Comparison of ENCODE assay signal across 1 cellular context in the genomic region with DNA sequence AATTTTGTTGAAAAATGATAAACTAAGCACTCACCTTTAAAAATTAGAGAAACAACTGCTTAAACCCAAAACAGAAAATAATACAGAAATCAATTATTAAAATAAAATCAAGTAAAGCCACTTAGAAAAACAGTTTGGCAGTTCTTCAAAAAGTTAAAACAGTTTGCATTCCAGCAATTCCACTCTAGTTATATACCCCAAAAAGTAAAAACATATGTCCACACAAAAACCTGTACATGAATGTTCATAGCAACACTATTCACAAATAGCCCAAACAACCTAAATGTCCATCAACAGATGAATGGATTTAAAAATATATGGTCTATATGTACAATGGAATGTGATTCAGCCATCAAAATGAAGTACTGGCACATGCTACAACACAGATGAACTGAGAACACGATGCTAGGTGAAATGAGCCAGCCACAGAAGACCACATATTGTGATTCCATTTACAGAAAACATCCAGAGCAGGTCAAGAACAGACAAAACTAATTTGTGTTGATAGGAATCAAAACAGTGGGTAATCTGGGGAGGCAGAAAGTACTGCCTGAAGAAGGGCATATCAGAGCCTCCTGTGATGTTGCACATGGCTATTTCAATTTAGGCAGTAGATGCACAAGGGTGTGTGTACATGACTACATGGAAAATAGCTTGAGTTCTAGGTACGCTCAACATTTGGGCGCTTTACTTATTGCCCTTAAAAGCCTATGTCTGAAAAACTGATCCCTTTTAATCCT.
TF ChIP-seq lines count a peak whose summit lies in the region.

No MANE protein-coding gene starts in this region.

TF ChIP-seq in IMR-90, 13 proteins besides CTCF, POLR2A, EP300 and RAD21:
- TF ChIP-seq BHLHE40 (IDR thresholded peaks at IDR 0.05; ENCODE audit: low read depth, low read length) (no peak), CEBPB (IDR thresholded peaks at IDR 0.05; ENCODE audit: low read depth, low read length) (no peak), MXI1 (IDR thresholded peaks at IDR 0.05; ENCODE audit: borderline replicate concordance, low read depth, low read length) (no peak), RCOR1 (IDR thresholded peaks at IDR 0.05; ENCODE audit: insufficient replicate concordance, low read length) (no peak), SMC3 (IDR thresholded peaks at IDR 0.05; ENCODE audit: low read depth, low read length) (no peak), CHD1 (IDR thresholded peaks at IDR 0.05; ENCODE audit: low read depth, low read length) (no peak), MAFK (IDR thresholded peaks at IDR 0.05; ENCODE audit: low read depth, low read length) (no peak), NFE2L2 (IDR thresholded peaks at IDR 0.05; ENCODE audit: low read depth, low read length) (no peak), RFX5 (IDR thresholded peaks at IDR 0.05; ENCODE audit: low read depth, low read length) (no peak), FOS (IDR thresholded peaks at IDR 0.05; ENCODE audit: low read depth, low read length) (no peak)
- TF ChIP-seq, protein P1, sequence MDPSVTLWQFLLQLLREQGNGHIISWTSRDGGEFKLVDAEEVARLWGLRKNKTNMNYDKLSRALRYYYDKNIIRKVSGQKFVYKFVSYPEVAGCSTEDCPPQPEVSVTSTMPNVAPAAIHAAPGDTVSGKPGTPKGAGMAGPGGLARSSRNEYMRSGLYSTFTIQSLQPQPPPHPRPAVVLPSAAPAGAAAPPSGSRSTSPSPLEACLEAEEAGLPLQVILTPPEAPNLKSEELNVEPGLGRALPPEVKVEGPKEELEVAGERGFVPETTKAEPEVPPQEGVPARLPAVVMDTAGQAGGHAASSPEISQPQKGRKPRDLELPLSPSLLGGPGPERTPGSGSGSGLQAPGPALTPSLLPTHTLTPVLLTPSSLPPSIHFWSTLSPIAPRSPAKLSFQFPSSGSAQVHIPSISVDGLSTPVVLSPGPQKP (IDR thresholded peaks at IDR 0.05; ENCODE audit: borderline replicate concordance, low read depth, low read length): no peak
- TF ChIP-seq, protein P2, sequence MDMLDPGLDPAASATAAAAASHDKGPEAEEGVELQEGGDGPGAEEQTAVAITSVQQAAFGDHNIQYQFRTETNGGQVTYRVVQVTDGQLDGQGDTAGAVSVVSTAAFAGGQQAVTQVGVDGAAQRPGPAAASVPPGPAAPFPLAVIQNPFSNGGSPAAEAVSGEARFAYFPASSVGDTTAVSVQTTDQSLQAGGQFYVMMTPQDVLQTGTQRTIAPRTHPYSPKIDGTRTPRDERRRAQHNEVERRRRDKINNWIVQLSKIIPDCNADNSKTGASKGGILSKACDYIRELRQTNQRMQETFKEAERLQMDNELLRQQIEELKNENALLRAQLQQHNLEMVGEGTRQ (IDR thresholded peaks at IDR 0.05; ENCODE audit: low read depth, low read length): no peak
TF ChIP-seq in IMR-90: peak in this region for 0.
